9 cellular contexts compared by ENCODE assay signal in the genomic region with DNA sequence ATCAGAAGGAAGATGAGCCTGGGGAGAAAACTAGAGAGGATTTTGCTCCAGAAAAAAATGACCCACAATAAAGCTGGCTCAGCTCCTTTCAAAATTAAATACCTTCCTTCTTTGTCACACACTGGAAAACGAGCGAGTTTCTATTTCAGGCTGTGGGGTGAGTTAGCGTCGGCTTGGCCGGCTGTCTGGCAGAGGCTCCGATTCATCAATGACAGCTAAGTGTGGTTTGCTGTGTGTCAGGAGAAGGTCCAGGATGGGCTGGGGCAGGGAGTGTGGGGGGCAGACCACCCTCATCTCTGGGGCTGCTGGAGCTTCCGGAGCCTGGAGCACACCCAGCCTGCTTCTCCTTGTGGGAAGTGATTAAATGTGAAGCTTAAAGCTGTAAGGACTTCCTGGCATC.
DNase-seq lines count a peak whose midpoint lies in the region; ATAC-seq lines count a peak whose summit lies in the region.
"Had no signal": no experiment of that assay in that cellular context is flagged by ENCODE, and none has a peak within 500 bp of the region (broad histone marks: within the 10 kb centered on the region; RNA-seq: fewer than 3 reads in every experiment).

No MANE protein-coding gene starts in this region.

- DNase-seq in MG63 = peak; percentile 96
- DNase-seq in dedifferentiated amniotic fluid mesenchymal stem cell (ENCODE audit: extremely low spot score) = peak; percentile 87
- DNase-seq in retina = no peak
- no peak for DNase-seq in activated CD8-positive, alpha-beta memory T cell treated with anti-CD3 and anti-CD28 coated beads, Interleukin-2, amount 50 U/mL, for 48 hours
- DNase-seq: naive B cell had no signal

- H3K36me3 ChIP-seq in ACC112 (ENCODE audit: insufficient read depth, low read length) (no peaks in the 10 kb centered on the region), MG63 (no peaks in the 10 kb centered on the region)

- peak overlapping the region; percentile 31; the same call in 1 of the 2 replicates for H3K27ac ChIP-seq in ACC112 (ENCODE audit: low read depth, low read length)

- no peaks in the 10 kb centered on the region for H3K79me2 ChIP-seq in ACC112 (ENCODE audit: control insufficient read depth, insufficient read depth, low read length, unreplicated experiment)

- ATAC-seq in HG02840 (IDR thresholded peaks at IDR 0.05; ENCODE audit: low FRiP score, unreplicated experiment) (no peak), HG03460 (IDR thresholded peaks at IDR 0.05; ENCODE audit: unreplicated experiment) (no peak)

- H3K9me3 ChIP-seq in MG63 (peaks cover 18% of the 10 kb centered on the region), mononuclear cell (ENCODE audit: low read depth, low read length) (no peaks in the 10 kb centered on the region)

- H2AFZ ChIP-seq in ACC112 (ENCODE audit: low read length, unreplicated experiment) = peak overlapping the region; percentile 39

- H3K27me3 ChIP-seq in ACC112 (ENCODE audit: insufficient read depth, low read length) (no peaks in the 10 kb centered on the region), MG63 (no peaks in the 10 kb centered on the region), mononuclear cell (ENCODE audit: insufficient read depth, low read length) (no peaks in the 10 kb centered on the region)

- peak overlapping the region; percentile 63 for H3K4me3 ChIP-seq in ACC112 (ENCODE audit: low read depth, low read length)
- H3K4me3 ChIP-seq in MG63 = no peak overlapping the region
- peak overlapping the region; percentile 11 for H3K4me3 ChIP-seq in mononuclear cell (ENCODE audit: low read length)

- H3K4me1 ChIP-seq in ACC112 (ENCODE audit: control insufficient read depth, insufficient read depth, low read length, unreplicated experiment) = peaks cover 19% of the 10 kb centered on the region
- H3K4me1 ChIP-seq in mononuclear cell (ENCODE audit: insufficient read depth, low read length) = peaks cover 34% of the 10 kb centered on the region

Comparison
In these comparisons a context has a peak if more than half of its experiments do, and no peak if none do; other contexts are left out.
1. DNase-seq: peak in MG63 (single experiment) and dedifferentiated amniotic fluid mesenchymal stem cell (single experiment); none in retina (single experiment) and activated CD8-positive, alpha-beta memory T cell treated with anti-CD3 and anti-CD28 coated beads, Interleukin-2, amount 50 U/mL, for 48 hours (single experiment).